In genomic region chr15:94119923-94120775, GRCh38 we compare ENCODE assay signal across 9 cellular contexts.
DNase-seq lines count a peak whose midpoint lies in the region; ATAC-seq lines count a peak whose summit lies in the region.
"Had no signal": no experiment of that assay in that cellular context is flagged by ENCODE, and none has a peak within 500 bp of the region (broad histone marks: within the 10 kb centered on the region; RNA-seq: fewer than 3 reads in every experiment).

No MANE protein-coding gene starts in this region.

- peak; percentile 82 for DNase-seq in AG08395 (ENCODE audit: low spot score)
- peak; percentile 67 for DNase-seq in NCI-H1105 treated with DMSO at 0.1 percent for 48 hours (lab: John Stamatoyannopoulos, UW)
- DNase-seq in SJSA1 (ENCODE audit: low read depth in 1 of 2, low spot score in 2 of 2): peak; percentile 69 to 70
- peak; percentile 57 for DNase-seq in brain pericyte (ENCODE audit: low read depth, low spot score)
- DNase-seq in immature natural killer cell: peak; percentile 44 to 65 (median 62)
- peak in 3 of 4 experiments; percentile 1 to 10 (median 4) for DNase-seq in stimulated activated CD4-positive, alpha-beta T cell treated with anti-CD3 and anti-CD28 coated beads, Interleukin-1b, Interleukin-23, amount 100 ng/mL, for 24 hours (ENCODE audit: low read depth in 4 of 4, low spot score in 1 of 4)

- H3K27me3 ChIP-seq in SJSA1 (replicated peaks): no peaks in the 10 kb centered on the region

- H3K9me3 Mint-ChIP-seq in immature natural killer cell: no peaks in the 10 kb centered on the region

- ATAC-seq in GM18499 (IDR thresholded peaks at IDR 0.05; ENCODE audit: insufficient read depth, unreplicated experiment): peak; percentile 98
- peak; percentile 100 for ATAC-seq in HG02852 (IDR thresholded peaks at IDR 0.05; ENCODE audit: unreplicated experiment)

- no peak overlapping the region for H3K4me3 Mint-ChIP-seq in immature natural killer cell
- H3K4me3 Mint-ChIP-seq: IgD-negative memory B cell had no signal

- H3K27me3 Mint-ChIP-seq in immature natural killer cell (ENCODE audit: low read depth in 3 of 3): peaks cover 0 to 2% (median under 1%) of the 10 kb centered on the region in 3 donors
- H3K27me3 Mint-ChIP-seq: IgD-negative memory B cell had no signal

- no peak overlapping the region for H3K4me3 ChIP-seq in SJSA1

- no peaks in the 10 kb centered on the region for H3K9me3 ChIP-seq in SJSA1 (replicated peaks)

- H3K27ac Mint-ChIP-seq in immature natural killer cell: no peak overlapping the region

- H3K27ac ChIP-seq in SJSA1: no peak overlapping the region

- H3K4me1 ChIP-seq in SJSA1 (replicated peaks): peaks cover 3% of the 10 kb centered on the region

- no peaks in the 10 kb centered on the region for H3K36me3 ChIP-seq in SJSA1

- no peaks in the 10 kb centered on the region for H3K36me3 Mint-ChIP-seq in immature natural killer cell
- H3K36me3 Mint-ChIP-seq: IgD-negative memory B cell had no signal

- H3K4me1 Mint-ChIP-seq in immature natural killer cell: no peaks in the 10 kb centered on the region
- H3K4me1 Mint-ChIP-seq: IgD-negative memory B cell had no signal

Comparison
In these comparisons a context has a peak if more than half of its experiments do, and no peak if none do; other contexts are left out.
1. DNase-seq: peak in every context shown above with its lines; median percentile 82 in AG08395; 70 in SJSA1; 67 in NCI-H1105 treated with DMSO at 0.1 percent for 48 hours; 62 in immature natural killer cell; 57 in brain pericyte; 4 in stimulated activated CD4-positive, alpha-beta T cell treated with anti-CD3 and anti-CD28 coated beads, Interleukin-1b, Interleukin-23, amount 100 ng/mL, for 24 hours.